In genomic region chr12:55727643-55728184, GRCh38 we compare ENCODE assay signal across 8 cellular contexts. TPM values are rescaled to one million over a fixed set of nuclear protein-coding genes. Genes with fewer than 3 reads are reported as not detected.
DNase-seq lines count a peak whose midpoint lies in the region; ATAC-seq and TF ChIP-seq lines count a peak whose summit lies in the region.

No MANE protein-coding gene starts in this region.

- peaks cover 8% of the 10 kb centered on the region for H4K20me1 ChIP-seq in PC-3 (ENCODE audit: low read length)

- no peaks in the 10 kb centered on the region for H3F3A ChIP-seq in PC-3 (ENCODE audit: low read length, unreplicated experiment)

- peaks cover 37% of the 10 kb centered on the region for H3K79me2 ChIP-seq in PC-3 (ENCODE audit: low read length)
- H3K79me2 ChIP-seq in mesendoderm (ENCODE audit: control insufficient read depth, insufficient read depth, low read length), result peaks cover 19% of the 10 kb centered on the region

- no peak overlapping the region for H2BK15ac ChIP-seq in mesendoderm (replicated peaks; ENCODE audit: low read depth)

- H3K4me1 ChIP-seq in PC-3 (ENCODE audit: insufficient read depth, low read length) (peaks cover 31% of the 10 kb centered on the region), mesendoderm (ENCODE audit: control insufficient read depth, low read depth, low read length) (peaks cover 5% of the 10 kb centered on the region), uterus (peaks cover 0 to 8% of the 10 kb centered on the region in 2 donors)

- intact Hi-C loops in PC-3 (cut with micrococcal nuclease), result no loop called here
- intact Hi-C loops in dorsolateral prefrontal cortex (cut with DNase I), result no loop called here
- intact Hi-C loops in uterus (cut with DNase I; ENCODE audit: low total_unique reads), result no loop called here

- H3K9me3 ChIP-seq in PC-3 (ENCODE audit: low read length) (no peaks in the 10 kb centered on the region), uterus (no peaks in the 10 kb centered on the region)

- H4K8ac ChIP-seq in mesendoderm (ENCODE audit: low read depth, low read length), result peak overlapping the region; percentile 5

- in situ Hi-C loops in G401 (cut with HindIII; ENCODE audit: low sequenced_read_pairs), result no loop called here
- in situ Hi-C loops in GM13977 (cut with MboI; ENCODE audit: low pct_unique_long_range_greater_than_20kb, low sequenced_read_pairs, unreplicated experiment), result loop anchor here (25.0 kb wide), 1 partner anchor 310 kb away; the partner anchor contains the start of gene RPS26

- no peaks in the 10 kb centered on the region for H3K27me3 ChIP-seq in PC-3 (ENCODE audit: low read length)
- H3K27me3 ChIP-seq in dorsolateral prefrontal cortex, result no peaks in the 10 kb centered on the region
- H3K27me3 ChIP-seq in mesendoderm (ENCODE audit: insufficient read depth, low read length, poor library complexity), result no peaks in the 10 kb centered on the region
- no peaks in the 10 kb centered on the region for H3K27me3 ChIP-seq in uterus

- H3K18ac ChIP-seq in mesendoderm (ENCODE audit: low read length), result peak overlapping the region; percentile 97

- TF ChIP-seq CTCF in PC-3 (conservative IDR thresholded peaks at IDR 0.05; ENCODE audit: low read depth, low read length) (no peak), dorsolateral prefrontal cortex (IDR thresholded peaks at IDR 0.05 in 54 of 56, conservative IDR thresholded peaks at IDR 0.05 in 2 of 56; ENCODE audit: low read depth in 1 of 56, partially characterized antibody in 56 of 56) (no peak), uterus (IDR thresholded peaks at IDR 0.05) (no peak), GM13977 (IDR thresholded peaks at IDR 0.05; ENCODE audit: extremely low read depth, insufficient read depth, missing control alignments) (no peak)

- H3K23ac ChIP-seq in mesendoderm (ENCODE audit: low read length), result no peak overlapping the region

- POLR2A ChIA-PET in PC-3 (lab: Charles Lee; ENCODE audit: unreplicated experiment), result no interaction called here

- H3K79me1 ChIP-seq in mesendoderm (ENCODE audit: low read length), result peaks cover 17% of the 10 kb centered on the region

- H2BK120ac ChIP-seq in mesendoderm (ENCODE audit: low read depth, low read length), result no peak overlapping the region

- peak overlapping the region; percentile 22; the same call in 1 of the 2 replicates for H2AFZ ChIP-seq in PC-3 (ENCODE audit: low read length)

- peak in 1 of 2 donors; percentile 22 for TF ChIP-seq POLR2A in uterus (IDR thresholded peaks at IDR 0.05)

- H3K36me3 ChIP-seq in PC-3 (ENCODE audit: low read depth, low read length) (peaks cover 27% of the 10 kb centered on the region), mesendoderm (ENCODE audit: control insufficient read depth, insufficient read depth, low read length) (peaks cover 10% of the 10 kb centered on the region), uterus (no peaks in the 10 kb centered on the region)

- CTCF ChIA-PET in PC-3 (lab: Charles Lee), result interaction anchor here (0.9 kb wide), 1 partner anchor 9 kb away, joined by 3 read pairs; no protein-coding TSS in a partner anchor

- H3K9ac ChIP-seq in PC-3 (ENCODE audit: low read length), result peak overlapping the region; percentile 97
- peak overlapping the region; percentile 96 for H3K9ac ChIP-seq in mesendoderm (ENCODE audit: low read length)

- no peaks in the 10 kb centered on the region for H3K9me2 ChIP-seq in PC-3 (replicated peaks; ENCODE audit: low read length)

- H3K27ac ChIP-seq in PC-3 (ENCODE audit: low read length) (peak overlapping the region; percentile 98), dorsolateral prefrontal cortex (peak overlapping the region; percentile 94 to 100 (median 99)), mesendoderm (ENCODE audit: low read depth, low read length) (peak overlapping the region; percentile 95), uterus (peak overlapping the region; percentile 99)

- no peak overlapping the region for H2AK5ac ChIP-seq in mesendoderm (ENCODE audit: low read length)

- no peak overlapping the region for H4K5ac ChIP-seq in mesendoderm (ENCODE audit: low read length)

- H3K56ac ChIP-seq in mesendoderm (ENCODE audit: low read length), result peak overlapping the region; percentile 95

- DNase-seq in G401 (ENCODE audit: low spot score), result peak; percentile 33
- DNase-seq in PC-3, result peak; percentile 73
- DNase-seq in dorsolateral prefrontal cortex, result peak in 1 of 10 donors; percentile 58
- DNase-seq in mesendoderm, result no peak
- DNase-seq in uterus, result peak; percentile 70 to 81
- DNase-seq in GM13977 (ENCODE audit: low spot score), result no peak
- DNase-seq in stimulated activated CD4-positive, alpha-beta T cell treated with anti-CD3 and anti-CD28 coated beads, Interleukin-4, amount 100 ng/mL, for 1 hour, result no peak
- no peak for DNase-seq in hepatic stellate cell (ENCODE audit: low spot score)

- peak overlapping the region; percentile 99 for H3K4me2 ChIP-seq in PC-3 (ENCODE audit: low read length)
- peak overlapping the region; percentile 94 for H3K4me2 ChIP-seq in mesendoderm (ENCODE audit: low read length)

- H3K4ac ChIP-seq in mesendoderm (ENCODE audit: low read depth, low read length), result peak overlapping the region; percentile 98

- peak; percentile 44 for ATAC-seq in PC-3

- peak overlapping the region; percentile 74 for H2BK5ac ChIP-seq in mesendoderm (ENCODE audit: low read length)

- TSS peak; percentile 35 for BruUV-seq in PC-3 (replicated peaks; lab: Mats Ljungman, UMichigan)

- H3K4me3 ChIP-seq in PC-3 (ENCODE audit: low read length) (peak overlapping the region; percentile 88), dorsolateral prefrontal cortex (peak overlapping the region; percentile 48 to 97 (median 85)), mesendoderm (ENCODE audit: low read length) (peak overlapping the region; percentile 81), uterus (peak overlapping the region; percentile 75 to 98)

- no CpG with 5 or more reads among the region's 9 CpGs for WGBS in mesendoderm (ENCODE audit: extremely low coverage, insufficient coverage, low lambda C conversion rate)

RNA-seq across cellular contexts. Expression of gene CD63, which starts 1.1 kb away (rescaled TPM):
- 897 and 1,131 TPM in 2 replicates for total RNA-seq in G401 (2014; rRNA removed; shearing (Covaris generic))
- total RNA-seq in PC-3 (2014; rRNA removed) (784 and 869 TPM in 2 replicates), dorsolateral prefrontal cortex (100 to 1,000 TPM; 216 to 509 (median 301) TPM), uterus (100 to 1,000 TPM; 417 to 911 (median 637) TPM)
- 760 TPM for polyA plus RNA-seq in mesendoderm (2013, experiment 1 of 2)
- 752 TPM for polyA plus RNA-seq in mesendoderm (2013, experiment 2 of 2)

RNA-seq across cellular contexts. Expression of gene RDH5, which starts 7.5 kb away (rescaled TPM):
- 2.5 and 4.3 TPM in 2 replicates for total RNA-seq in G401 (2014; rRNA removed; shearing (Covaris generic))
- total RNA-seq in PC-3 (2014; rRNA removed), result 4.6 and 5.1 TPM in 2 replicates
- total RNA-seq in dorsolateral prefrontal cortex, result 10 to 100 TPM in 45 of 120 experiments, 1 to 10 TPM in 75; 3.2 to 19.4 (median 9.0) TPM
- polyA plus RNA-seq in mesendoderm (2013, experiment 1 of 2), result 2.5 TPM
- 2.0 TPM for polyA plus RNA-seq in mesendoderm (2013, experiment 2 of 2)
- 10 to 100 TPM in 2 of 4 donors, 1 to 10 TPM in 2; 4.1 to 16.8 (median 9.7) TPM for total RNA-seq in uterus

RNA-seq across cellular contexts. Expression of gene BLOC1S1, which starts 11.9 kb away (rescaled TPM):
- total RNA-seq in G401 (2014; rRNA removed; shearing (Covaris generic)), result 60.2 and 73.7 TPM in 2 replicates
- total RNA-seq in PC-3 (2014; rRNA removed) (63.5 and 90.8 TPM in 2 replicates), dorsolateral prefrontal cortex (100 to 1,000 TPM in 89 of 120 experiments, 10 to 100 TPM in 31; 73.5 to 149 (median 111) TPM), uterus (100 to 1,000 TPM in 3 of 4 donors, 10 to 100 TPM in 1; 53.6 to 238 (median 140) TPM)
- polyA plus RNA-seq in mesendoderm (2013, experiment 1 of 2), result 63.3 TPM
- 65.5 TPM for polyA plus RNA-seq in mesendoderm (2013, experiment 2 of 2)

RNA-seq across cellular contexts. Expression of gene GDF11, which starts 15.2 kb away (rescaled TPM):
- total RNA-seq in G401 (2014; rRNA removed; shearing (Covaris generic)), result 16.2 and 29.2 TPM in 2 replicates
- 7.1 and 17.4 TPM in 2 replicates for total RNA-seq in PC-3 (2014; rRNA removed)
- total RNA-seq in dorsolateral prefrontal cortex, result 10 to 100 TPM; 11.9 to 63.8 (median 21.4) TPM
- 6.5 TPM for polyA plus RNA-seq in mesendoderm (2013, experiment 1 of 2)
- polyA plus RNA-seq in mesendoderm (2013, experiment 2 of 2), result 7.0 TPM
- 10 to 100 TPM in 1 of 4 donors, 1 to 10 TPM in 2, under 1 TPM in 1; 0.77 to 17.1 (median 5.0) TPM for total RNA-seq in uterus

RNA-seq across cellular contexts. Expression of gene ITGA7, which starts 20.0 kb away (rescaled TPM):
- 0.58 and 3.0 TPM in 2 replicates for total RNA-seq in G401 (2014; rRNA removed; shearing (Covaris generic))
- total RNA-seq in PC-3 (2014; rRNA removed), result 4.4 and 9.7 TPM in 2 replicates
- 100 to 1,000 TPM in 38 of 120 experiments, 10 to 100 TPM in 82; 47.1 to 183 (median 85.5) TPM for total RNA-seq in dorsolateral prefrontal cortex
- polyA plus RNA-seq in mesendoderm (2013, experiment 1 of 2), result 20.8 TPM
- 20.1 TPM for polyA plus RNA-seq in mesendoderm (2013, experiment 2 of 2)
- total RNA-seq in uterus, result 100 to 1,000 TPM in 1 of 4 donors, 10 to 100 TPM in 2, 1 to 10 TPM in 1; 6.8 to 167 (median 29.4) TPM

Comparison
In these comparisons a context has a peak if more than half of its experiments do, and no peak if none do; other contexts are left out.
1. DNase-seq: peak in G401 (single experiment), PC-3 (single experiment) and uterus (2 of 2); none in mesendoderm (single experiment), GM13977 (single experiment), stimulated activated CD4-positive, alpha-beta T cell treated with anti-CD3 and anti-CD28 coated beads, Interleukin-4, amount 100 ng/mL, for 1 hour (single experiment) and hepatic stellate cell (single experiment).
2. Peak in every context shown above with its lines, with median percentiles within 50 percentile points of each other: H3K27ac ChIP-seq and H3K4me3 ChIP-seq.